ENCODE assay signal across 8 cellular contexts in the genomic region with DNA sequence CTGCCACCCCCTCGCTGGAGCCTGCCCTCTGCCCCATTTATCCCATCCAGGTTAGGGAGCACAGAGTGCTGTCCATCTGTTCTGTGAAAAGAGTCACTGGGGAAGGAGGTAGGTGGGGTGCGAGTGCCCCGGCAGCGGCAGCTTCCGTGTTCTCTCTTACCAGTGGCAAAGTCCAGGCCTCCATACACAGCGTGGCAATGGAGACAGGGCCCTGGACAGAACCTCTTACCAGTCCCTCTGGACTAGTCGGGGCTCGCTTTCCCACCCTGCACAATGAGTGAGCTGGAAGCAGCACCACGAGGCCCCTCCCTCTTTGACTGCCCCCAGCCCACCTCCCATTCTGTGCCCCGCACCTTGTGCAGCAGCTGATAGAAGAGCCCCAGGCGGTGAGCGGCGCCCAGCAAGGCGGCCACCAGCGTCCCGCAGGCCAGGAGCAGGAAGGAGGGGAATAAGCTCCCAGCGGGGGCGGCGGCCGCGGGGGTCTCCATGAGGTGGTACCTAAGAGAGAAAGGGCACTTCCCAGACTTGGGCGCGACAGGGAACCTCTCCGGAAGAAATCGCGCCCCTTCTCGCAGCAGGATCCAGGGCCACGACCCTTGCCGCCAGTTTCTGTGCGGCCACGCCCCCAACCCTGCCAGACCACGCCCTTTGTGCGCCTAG. TPM values are rescaled to one million over a fixed set of nuclear protein-coding genes. Genes with fewer than 3 reads are reported as not detected.
DNase-seq lines count a peak whose midpoint lies in the region; ATAC-seq and TF ChIP-seq lines count a peak whose summit lies in the region.

No MANE protein-coding gene starts in this region.

- peaks cover 30% of the 10 kb centered on the region for H3K4me1 Mint-ChIP-seq in HFFc6 (ENCODE audit: low read depth)
- peaks cover 15% of the 10 kb centered on the region for H3K4me1 Mint-ChIP-seq in activated CD8-positive, alpha-beta T cell treated with anti-CD3 and anti-CD28 coated beads for 36 hours (ENCODE audit: low read depth)

- H3K4me3 ChIP-seq in heart left ventricle = peak overlapping the region; percentile 35 to 93 (median 72)
- H3K4me3 ChIP-seq in prostate gland = peak overlapping the region; percentile 64 to 83

- H3K9me3 ChIP-seq in heart left ventricle (no peaks in the 10 kb centered on the region), prostate gland (no peaks in the 10 kb centered on the region)

- CTCF ChIA-PET in activated CD8-positive, alpha-beta T cell treated with anti-CD3 and anti-CD28 coated beads for 36 hours (lab: Charles Lee) = interaction anchor here (1.0 to 4.0 kb wide), 3 partner anchors 12 to 33 kb away, joined by 3 to 25 read pairs (median 3); no protein-coding TSS in a partner anchor

- H3K27ac Mint-ChIP-seq in HFFc6 = peak overlapping the region; percentile 92
- peak overlapping the region; percentile 99 for H3K27ac Mint-ChIP-seq in activated CD8-positive, alpha-beta T cell treated with anti-CD3 and anti-CD28 coated beads for 36 hours

- intact Hi-C loops in activated CD8-positive, alpha-beta T cell treated with anti-CD3 and anti-CD28 coated beads for 36 hours (cut with micrococcal nuclease) = no loop called here
- intact Hi-C loops in heart left ventricle (cut with DNase I) = loop anchor here in 3 of 10 donors (1.0 to 5.0 kb wide), 4 partner anchors 16 to 253 kb away; a partner anchor contains a TSS
- intact Hi-C loops in prostate gland (cut with DNase I) = loop anchor here (1.0 kb wide), 1 partner anchor 16 kb away; no protein-coding TSS in a partner anchor

- H3K27ac ChIP-seq in heart left ventricle (peak overlapping the region; percentile 92 to 99 (median 96)), prostate gland (peak overlapping the region; percentile 82 to 84)

- H3K36me3 Mint-ChIP-seq in HFFc6 (ENCODE audit: low read depth) = peaks cover 7% of the 10 kb centered on the region; the same call in 1 of the 2 replicates
- H3K36me3 Mint-ChIP-seq in activated CD8-positive, alpha-beta T cell treated with anti-CD3 and anti-CD28 coated beads for 36 hours (ENCODE audit: low read depth) = peaks cover 27% of the 10 kb centered on the region

- H3K27me3 Mint-ChIP-seq in HFFc6 (ENCODE audit: insufficient read depth) = no peaks in the 10 kb centered on the region; the same call in 1 of the 2 replicates
- no peaks in the 10 kb centered on the region for H3K27me3 Mint-ChIP-seq in activated CD8-positive, alpha-beta T cell treated with anti-CD3 and anti-CD28 coated beads for 36 hours

- H3K36me3 ChIP-seq in heart left ventricle = peaks cover 0 to 37% (median 30%) of the 10 kb centered on the region in 9 donors
- no peaks in the 10 kb centered on the region for H3K36me3 ChIP-seq in prostate gland

- no peaks in the 10 kb centered on the region for H3K9me3 Mint-ChIP-seq in HFFc6
- H3K9me3 Mint-ChIP-seq in activated CD8-positive, alpha-beta T cell treated with anti-CD3 and anti-CD28 coated beads for 36 hours = no peaks in the 10 kb centered on the region

- no peak for TF ChIP-seq POLR2A in heart left ventricle (IDR thresholded peaks at IDR 0.05)
- TF ChIP-seq POLR2A in prostate gland (IDR thresholded peaks at IDR 0.05) = no peak

- POLR2A ChIA-PET in activated CD8-positive, alpha-beta T cell treated with anti-CD3 and anti-CD28 coated beads for 36 hours (lab: Charles Lee) = interaction anchor here (0.9 to 5.9 kb wide), 5 partner anchors 11 to 309 kb away, joined by 3 to 48 read pairs (median 3); no protein-coding TSS in a partner anchor

- H3K4me3 Mint-ChIP-seq in HFFc6 = peak overlapping the region; percentile 98
- peak overlapping the region; percentile 94 for H3K4me3 Mint-ChIP-seq in activated CD8-positive, alpha-beta T cell treated with anti-CD3 and anti-CD28 coated beads for 36 hours

- no peaks in the 10 kb centered on the region for H3K27me3 ChIP-seq in heart left ventricle
- no peaks in the 10 kb centered on the region for H3K27me3 ChIP-seq in prostate gland (replicated peaks; ENCODE audit: insufficient read depth)

- peak; percentile 51 for DNase-seq in COLO668 (lab: John Stamatoyannopoulos, UW; ENCODE audit: unreplicated experiment)
- no peak for DNase-seq in HFFc6
- DNase-seq in activated CD8-positive, alpha-beta T cell treated with anti-CD3 and anti-CD28 coated beads for 36 hours = peak; percentile 27
- DNase-seq in heart left ventricle = peak in 1 of 5 donors; percentile 91
- DNase-seq in prostate gland (ENCODE audit: low spot score) = peak; percentile 15
- no peak for DNase-seq in NCI-H1930 (lab: John Stamatoyannopoulos, UW)

- no peak for TF ChIP-seq CTCF in HFFc6 (IDR thresholded peaks at IDR 0.05)
- TF ChIP-seq CTCF in activated CD8-positive, alpha-beta T cell treated with anti-CD3 and anti-CD28 coated beads for 36 hours (IDR thresholded peaks at IDR 0.05) = no peak
- TF ChIP-seq CTCF in heart left ventricle (IDR thresholded peaks at IDR 0.05) = no peak
- TF ChIP-seq CTCF in prostate gland (IDR thresholded peaks at IDR 0.05) = no peak

- H3K4me1 ChIP-seq in heart left ventricle (peaks cover 0 to 30% (median 16%) of the 10 kb centered on the region in 12 donors), prostate gland (replicated peaks) (no peaks in the 10 kb centered on the region)

- WGBS in heart left ventricle, 4 donors = 2 to 7% (median 4%) methylated on average over 14 to 33 of the region's 33 CpGs
- WGBS in prostate gland = 3% methylated on average over 32 of the region's 33 CpGs

- no peak for ATAC-seq in activated CD8-positive, alpha-beta T cell treated with anti-CD3 and anti-CD28 coated beads for 36 hours
- peak; percentile 0 to 4 (median 2) for ATAC-seq in heart left ventricle
- ATAC-seq in HG02870 (IDR thresholded peaks at IDR 0.05; ENCODE audit: unreplicated experiment) = no peak
- no peak for ATAC-seq in HG02798 (IDR thresholded peaks at IDR 0.05; ENCODE audit: poor library complexity, unreplicated experiment)

RNA-seq across cellular contexts. Expression of a gene that starts 17.5 kb away (rescaled TPM):
- total RNA-seq in HFFc6 (2021; fragmentation: NEBNext Ultra II Directional; extraction: Animal tissue kit (Norgen Biotek cat#: 25700)) = 10 to 100 TPM; 88.6 to 96.1 (median 92.0) TPM
- total RNA-seq in activated CD8-positive, alpha-beta T cell treated with anti-CD3 and anti-CD28 coated beads for 36 hours = 1 to 10 TPM; 1.1 to 1.8 TPM
- total RNA-seq in heart left ventricle (10 to 100 TPM; 11.2 to 29.6 (median 15.8) TPM), prostate gland (10 to 100 TPM; 12.2 to 30.4 TPM)
- polyA plus RNA-seq in heart left ventricle = 10 to 100 TPM in 1 of 2 donors, 1 to 10 TPM in 1; 8.0 to 14.5 TPM

RNA-seq across cellular contexts. Expression of a gene that starts 42.7 kb away (rescaled TPM):
- total RNA-seq in HFFc6 (2021; fragmentation: NEBNext Ultra II Directional; extraction: Animal tissue kit (Norgen Biotek cat#: 25700)) = not detected
- total RNA-seq in activated CD8-positive, alpha-beta T cell treated with anti-CD3 and anti-CD28 coated beads for 36 hours = not detected
- not detected for total RNA-seq in heart left ventricle
- polyA plus RNA-seq in heart left ventricle = not detected
- not detected for total RNA-seq in prostate gland

Comparison
In these comparisons a context has a peak if more than half of its experiments do, and no peak if none do; other contexts are left out.
1. DNase-seq: peak in COLO668 (single experiment), activated CD8-positive, alpha-beta T cell treated with anti-CD3 and anti-CD28 coated beads for 36 hours (single experiment) and prostate gland (single experiment); none in HFFc6 (single experiment) and NCI-H1930 (0 of 2).
2. ATAC-seq: peak in heart left ventricle (4 of 4); none in activated CD8-positive, alpha-beta T cell treated with anti-CD3 and anti-CD28 coated beads for 36 hours (single experiment), HG02870 (single experiment) and HG02798 (single experiment).
3. RNA of a gene that starts 17.5 kb away (total RNA-seq): 88.6 to 96.1 TPM in HFFc6, 12.2 to 30.4 TPM in prostate gland and 11.2 to 29.6 TPM in heart left ventricle; 1.1 to 1.8 TPM in activated CD8-positive, alpha-beta T cell treated with anti-CD3 and anti-CD28 coated beads for 36 hours; every median in the first group is over 4 times any median in the second.